Comparison of ENCODE assay signal across 9 cellular contexts in genomic region chr2:10079931-10080535, GRCh38. TPM values are rescaled to one million over a fixed set of nuclear protein-coding genes. Genes with fewer than 3 reads are reported as not detected.
DNase-seq lines count a peak whose midpoint lies in the region; ATAC-seq and TF ChIP-seq lines count a peak whose summit lies in the region.
"Had no signal": no experiment of that assay in that cellular context is flagged by ENCODE, and none has a peak within 500 bp of the region (broad histone marks: within the 10 kb centered on the region; RNA-seq: fewer than 3 reads in every experiment).

Gene CYS1, minus strand, starts transcription at chr2:10080411. Its CDS starts 188 bp downstream, at chr2:10080223.

- H3K27ac Mint-ChIP-seq in activated naive CD4-positive, alpha-beta T cell treated with anti-CD3 and anti-CD28 coated beads, Interleukin-2, amount 10 ng/mL, durations not matched to agents 7 days and 5 days, result peak within 1 kb of the TSS; percentile 53
- no peak within 1 kb of the TSS for H3K27ac Mint-ChIP-seq in activated CD8-positive, alpha-beta T cell treated with anti-CD3 and anti-CD28 coated beads for 36 hours

- intact Hi-C loops in activated CD8-positive, alpha-beta T cell treated with anti-CD3 and anti-CD28 coated beads for 36 hours (cut with micrococcal nuclease), result loop anchor here (5.0 kb wide), 1 partner anchor 42 kb away; the partner anchor contains the start of gene RRM2
- intact Hi-C loops in Right ventricle myocardium superior (cut with DNase I), result no loop called here
- intact Hi-C loops in psoas muscle (cut with DNase I), result no loop called here

- H3K36me3 Mint-ChIP-seq in activated naive CD4-positive, alpha-beta T cell treated with anti-CD3 and anti-CD28 coated beads, Interleukin-2, amount 10 ng/mL, durations not matched to agents 7 days and 5 days, result no peaks in the 10 kb centered on the region
- no peaks in the 10 kb centered on the region for H3K36me3 Mint-ChIP-seq in activated CD8-positive, alpha-beta T cell treated with anti-CD3 and anti-CD28 coated beads for 36 hours (ENCODE audit: low read depth)

- no peak for TF ChIP-seq CTCF in activated CD8-positive, alpha-beta T cell treated with anti-CD3 and anti-CD28 coated beads for 36 hours (IDR thresholded peaks at IDR 0.05)
- TF ChIP-seq CTCF in psoas muscle (IDR thresholded peaks at IDR 0.05), result peak; percentile 26

- peaks cover 17% of the 10 kb centered on the region for H3K4me1 Mint-ChIP-seq in activated naive CD4-positive, alpha-beta T cell treated with anti-CD3 and anti-CD28 coated beads, Interleukin-2, amount 10 ng/mL, durations not matched to agents 7 days and 5 days
- H3K4me1 Mint-ChIP-seq in activated CD8-positive, alpha-beta T cell treated with anti-CD3 and anti-CD28 coated beads for 36 hours (ENCODE audit: low read depth), result peaks cover 26% of the 10 kb centered on the region

- CTCF ChIA-PET in activated naive CD4-positive, alpha-beta T cell treated with anti-CD3 and anti-CD28 coated beads, Interleukin-2, amount 10 ng/mL, durations not matched to agents 7 days and 5 days (lab: Charles Lee), result interaction anchor here (0.7 to 2.0 kb wide), 5 partner anchors 10 to 361 kb away, joined by 3 to 9 read pairs (median 5); no protein-coding TSS in a partner anchor
- CTCF ChIA-PET in activated CD8-positive, alpha-beta T cell treated with anti-CD3 and anti-CD28 coated beads for 36 hours (lab: Charles Lee), result interaction anchor here (1.2 to 3.7 kb wide), 5 partner anchors 8 to 355 kb away, joined by 4 to 34 read pairs (median 8); no protein-coding TSS in a partner anchor

- H3K4me1 ChIP-seq in psoas muscle, result peaks cover 8% of the 10 kb centered on the region

- peak within 1 kb of the TSS; percentile 64 for H3K4me3 ChIP-seq in psoas muscle

- no peaks in the 10 kb centered on the region for H3K36me3 ChIP-seq in psoas muscle (ENCODE audit: insufficient read depth in 1 of 2, low read depth in 1 of 2)

- H3K9me3 Mint-ChIP-seq in activated naive CD4-positive, alpha-beta T cell treated with anti-CD3 and anti-CD28 coated beads, Interleukin-2, amount 10 ng/mL, durations not matched to agents 7 days and 5 days, result no peaks in the 10 kb centered on the region
- H3K9me3 Mint-ChIP-seq in activated CD8-positive, alpha-beta T cell treated with anti-CD3 and anti-CD28 coated beads for 36 hours, result no peaks in the 10 kb centered on the region

- peaks cover 0 to 87% (median 24%) of the 10 kb centered on the region in 3 donors for H3K27me3 ChIP-seq in psoas muscle (ENCODE audit: insufficient read depth in 3 of 3, low read length in 2 of 3)

- 1 to 2% (median 1%) methylated on average over 14 to 88 of the region's 88 CpGs for WGBS in psoas muscle, 3 donors

- POLR2A ChIA-PET in activated CD8-positive, alpha-beta T cell treated with anti-CD3 and anti-CD28 coated beads for 36 hours (lab: Charles Lee), result interaction anchor here (1.3 kb wide), 1 partner anchor 10 kb away, joined by 3 read pairs; no protein-coding TSS in a partner anchor

- DNase-seq in activated naive CD4-positive, alpha-beta T cell treated with anti-CD3 and anti-CD28 coated beads, Interleukin-2, amount 10 ng/mL, durations not matched to agents 7 days and 5 days, result peak; percentile 41
- DNase-seq in activated naive CD4-positive, alpha-beta T cell treated with anti-CD3 and anti-CD28 coated beads, Interleukin-2, amount 50 U/mL, for 16 hours, result no peak
- peak; percentile 35 for DNase-seq in activated CD8-positive, alpha-beta T cell treated with anti-CD3 and anti-CD28 coated beads for 36 hours
- no peak for DNase-seq in Right ventricle myocardium superior
- peak in 1 of 2 donors; percentile 31 for DNase-seq in psoas muscle
- DNase-seq in NCI-H774 (lab: John Stamatoyannopoulos, UW), result no peak
- DNase-seq in SIG-M5 treated with dmso at 0.1 percent for 504 hours (lab: John Stamatoyannopoulos, UW; ENCODE audit: unreplicated experiment), result no peak

- peak within 1 kb of the TSS; percentile 67 for H3K4me3 Mint-ChIP-seq in activated naive CD4-positive, alpha-beta T cell treated with anti-CD3 and anti-CD28 coated beads, Interleukin-2, amount 10 ng/mL, durations not matched to agents 7 days and 5 days
- H3K4me3 Mint-ChIP-seq in activated CD8-positive, alpha-beta T cell treated with anti-CD3 and anti-CD28 coated beads for 36 hours, result peak within 1 kb of the TSS; percentile 66

- H3K9me3 ChIP-seq in psoas muscle, result no peaks in the 10 kb centered on the region

- H3K27me3 Mint-ChIP-seq in activated naive CD4-positive, alpha-beta T cell treated with anti-CD3 and anti-CD28 coated beads, Interleukin-2, amount 10 ng/mL, durations not matched to agents 7 days and 5 days, result peaks cover 91% of the 10 kb centered on the region
- H3K27me3 Mint-ChIP-seq in activated CD8-positive, alpha-beta T cell treated with anti-CD3 and anti-CD28 coated beads for 36 hours, result peaks cover 69% of the 10 kb centered on the region

- peak within 1 kb of the TSS; percentile 9 for H3K27ac ChIP-seq in psoas muscle

- ATAC-seq in HG03045 (IDR thresholded peaks at IDR 0.05; ENCODE audit: unreplicated experiment), result peak; percentile 33
- peak; percentile 55 for ATAC-seq in activated CD8-positive, alpha-beta T cell treated with anti-CD3 and anti-CD28 coated beads for 36 hours
- ATAC-seq in Right ventricle myocardium superior (ENCODE audit: poor library complexity), result peak; percentile 38
- ATAC-seq in psoas muscle, result peak in 2 of 4 donors; percentile 26 to 28

RNA-seq across cellular contexts. Expression of gene CYS1, which starts in this region (rescaled TPM):
- under 1 TPM; 0.11 to 0.32 TPM for total RNA-seq in activated CD8-positive, alpha-beta T cell treated with anti-CD3 and anti-CD28 coated beads for 36 hours
- total RNA-seq in Right ventricle myocardium superior (3.6 TPM), psoas muscle (under 1 TPM; 0.13 to 0.58 (median 0.16) TPM)
- under 1 TPM; 0.06 to 0.10 (median 0.07) TPM for polyA plus RNA-seq in psoas muscle
- total RNA-seq: lung microvascular endothelial cell had no signal

Comparison
In these comparisons a context has a peak if more than half of its experiments do, and no peak if none do; other contexts are left out.
1. Peak in DNase-seq and ATAC-seq in activated CD8-positive, alpha-beta T cell treated with anti-CD3 and anti-CD28 coated beads for 36 hours; RNA of the gene not detected or under 1 TPM.